Comparison of ENCODE assay signal across 15 cellular contexts in the genomic region with DNA sequence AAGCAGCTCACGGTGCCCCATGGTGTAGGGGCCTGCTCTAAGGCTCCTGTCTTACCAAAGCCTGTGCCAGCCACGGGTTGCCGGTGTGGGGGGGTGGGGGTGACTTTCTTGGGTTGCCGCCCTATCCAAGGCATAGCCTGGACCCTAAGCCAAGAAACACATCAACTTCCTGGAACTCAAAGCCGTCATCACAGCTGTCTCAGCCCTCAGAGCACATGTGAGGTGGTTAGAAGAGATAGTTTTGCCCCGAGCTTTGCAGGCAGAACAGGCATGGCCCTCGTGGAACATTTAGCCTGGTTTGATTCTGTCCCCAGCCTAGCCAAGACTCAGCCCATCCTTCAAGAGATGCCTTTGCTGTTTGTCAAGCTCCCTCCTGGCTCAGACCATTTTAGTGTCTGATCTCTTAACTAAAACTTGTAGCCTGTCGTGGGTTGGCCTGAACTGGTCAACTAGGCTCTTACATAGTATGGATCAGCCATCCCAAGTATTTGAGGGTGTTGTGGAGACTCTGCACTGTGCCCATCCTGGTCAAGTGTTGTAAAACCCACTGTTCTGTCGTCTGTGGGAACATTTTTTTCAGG.
DNase-seq lines count a peak whose midpoint lies in the region; ATAC-seq and TF ChIP-seq lines count a peak whose summit lies in the region.
"Had no signal": no experiment of that assay in that cellular context is flagged by ENCODE, and none has a peak within 500 bp of the region (broad histone marks: within the 10 kb centered on the region; RNA-seq: fewer than 3 reads in every experiment).

No MANE protein-coding gene starts in this region.

- WGBS in esophagus squamous epithelium, 2 donors, result 56 to 60% methylated on average over 3 to 8 of the region's 9 CpGs

- POLR2A ChIA-PET in activated CD8-positive, alpha-beta T cell treated with anti-CD3 and anti-CD28 coated beads, Interleukin-2, amount 10 ng/mL, durations not matched to agents 7 days and 5 days (lab: Charles Lee), result no interaction called here

- no peaks in the 10 kb centered on the region for H3K27me3 ChIP-seq in BLaER1 treated with 17β-estradiol and CSF1 and Interleukin-3, amounts not matched to agents 10 nM and 100 nM
- H3K27me3 ChIP-seq in esophagus squamous epithelium (no peaks in the 10 kb centered on the region), osteoblast (ENCODE audit: insufficient read depth, low read length) (no peaks in the 10 kb centered on the region)
- H3K27me3 ChIP-seq: hepatocyte, uterus had no signal

- DNase-seq in NB4 (ENCODE audit: low read depth) (peak; percentile 64), esophagus squamous epithelium (lab: John Stamatoyannopoulos, UW) (no peak), osteoblast (ENCODE audit: insufficient read length, low spot score, missing footprints) (peak; percentile 85), NOMO-1 (lab: John Stamatoyannopoulos, UW; ENCODE audit: unreplicated experiment in 2 of 2) (no peak)
- no peak for DNase-seq in activated CD8-positive, alpha-beta T cell treated with anti-CD3 and anti-CD28 coated beads, Interleukin-2, amount 10 ng/mL, durations not matched to agents 7 days and 5 days
- DNase-seq: CD8-positive, alpha-beta T cell; mucosa of descending colon; NCI-H2107; retina; uterus had no signal

- peak overlapping the region in 10 of 11 experiments; percentile 14 to 89 (median 76); a peak in 11 of 22 replicates for H3K4me2 ChIP-seq in BLaER1 treated with 17β-estradiol and CSF1 and Interleukin-3, amounts not matched to agents 10 nM and 100 nM
- peak overlapping the region; percentile 47 for H3K4me2 ChIP-seq in osteoblast (ENCODE audit: insufficient read depth, low read length)

- H3K36me3 Mint-ChIP-seq in activated CD8-positive, alpha-beta T cell treated with anti-CD3 and anti-CD28 coated beads, Interleukin-2, amount 10 ng/mL, durations not matched to agents 7 days and 5 days (ENCODE audit: low read depth), result peaks cover 8% of the 10 kb centered on the region

- no peaks in the 10 kb centered on the region for H3K9me3 Mint-ChIP-seq in activated CD8-positive, alpha-beta T cell treated with anti-CD3 and anti-CD28 coated beads, Interleukin-2, amount 10 ng/mL, durations not matched to agents 7 days and 5 days (ENCODE audit: insufficient read depth)
- H3K9me3 Mint-ChIP-seq: activated T-helper 1 cell treated with anti-CD3 and anti-CD28 coated beads, Interleukin-12 subunit alpha, Interleukin-12 subunit beta, Interleukin-2, Interleukin-4 antibody, amounts not matched to agents 30 ng/mL and 10 ng/mL and 1 ng/mL, durations not matched to agents 14 hours and 24 hours and 36 hours; CD8-positive, alpha-beta T cell had no signal

- H3K9ac ChIP-seq in BLaER1 treated with 17β-estradiol and CSF1 and Interleukin-3, amounts not matched to agents 10 nM and 100 nM, result no peak overlapping the region

- peak overlapping the region; percentile 21 for H2AFZ ChIP-seq in osteoblast (ENCODE audit: low read length)
- H2AFZ ChIP-seq: hepatocyte had no signal

- peaks cover 16 to 66% (median 22%) of the 10 kb centered on the region in 11 experiments for H3K36me3 ChIP-seq in BLaER1 treated with 17β-estradiol and CSF1 and Interleukin-3, amounts not matched to agents 10 nM and 100 nM
- H3K36me3 ChIP-seq in esophagus squamous epithelium, result peaks cover 0 to 21% (median 0%) of the 10 kb centered on the region in 3 donors
- H3K36me3 ChIP-seq in osteoblast (ENCODE audit: insufficient read depth, low read length), result no peaks in the 10 kb centered on the region
- H3K36me3 ChIP-seq: uterus had no signal

- no peak overlapping the region for H3K4me3 Mint-ChIP-seq in activated CD8-positive, alpha-beta T cell treated with anti-CD3 and anti-CD28 coated beads, Interleukin-2, amount 10 ng/mL, durations not matched to agents 7 days and 5 days
- H3K4me3 Mint-ChIP-seq: activated T-helper 1 cell treated with anti-CD3 and anti-CD28 coated beads, Interleukin-12 subunit alpha, Interleukin-12 subunit beta, Interleukin-2, Interleukin-4 antibody, amounts not matched to agents 30 ng/mL and 10 ng/mL and 1 ng/mL, durations not matched to agents 14 hours and 24 hours and 36 hours; CD8-positive, alpha-beta T cell had no signal

- no peak for TF ChIP-seq CTCF in NB4 (IDR thresholded peaks at IDR 0.05; ENCODE audit: low read depth, low read length)
- no peak for TF ChIP-seq CTCF in esophagus squamous epithelium (IDR thresholded peaks at IDR 0.05)
- no peak for TF ChIP-seq CTCF in osteoblast (IDR thresholded peaks at IDR 0.05; ENCODE audit: extremely low read depth, low read depth, low read length)

- no peak overlapping the region for H3K27ac Mint-ChIP-seq in activated CD8-positive, alpha-beta T cell treated with anti-CD3 and anti-CD28 coated beads, Interleukin-2, amount 10 ng/mL, durations not matched to agents 7 days and 5 days
- H3K27ac Mint-ChIP-seq: activated T-helper 1 cell treated with anti-CD3 and anti-CD28 coated beads, Interleukin-12 subunit alpha, Interleukin-12 subunit beta, Interleukin-2, Interleukin-4 antibody, amounts not matched to agents 30 ng/mL and 10 ng/mL and 1 ng/mL, durations not matched to agents 14 hours and 24 hours and 36 hours; CD8-positive, alpha-beta T cell had no signal

- CTCF ChIA-PET in activated CD8-positive, alpha-beta T cell treated with anti-CD3 and anti-CD28 coated beads, Interleukin-2, amount 10 ng/mL, durations not matched to agents 7 days and 5 days (lab: Charles Lee), result no interaction called here

- intact Hi-C loops in esophagus squamous epithelium (cut with DNase I), result no loop called here

- H4K20me1 ChIP-seq in BLaER1 treated with 17β-estradiol and CSF1 and Interleukin-3, amounts not matched to agents 10 nM and 100 nM, result peaks cover 80 to 100% (median 97%) of the 10 kb centered on the region in 11 experiments
- peaks cover 18% of the 10 kb centered on the region for H4K20me1 ChIP-seq in osteoblast (ENCODE audit: insufficient read depth, low read length)

- peaks cover 6% of the 10 kb centered on the region for H3K4me1 Mint-ChIP-seq in activated CD8-positive, alpha-beta T cell treated with anti-CD3 and anti-CD28 coated beads, Interleukin-2, amount 10 ng/mL, durations not matched to agents 7 days and 5 days (ENCODE audit: low read depth)

- 0 out of 22 replicates have a peak overlapping the region, but pooled peaks of 1 of the 11 experiments have one; percentile 21 for H3K27ac ChIP-seq in BLaER1 treated with 17β-estradiol and CSF1 and Interleukin-3, amounts not matched to agents 10 nM and 100 nM
- H3K27ac ChIP-seq in esophagus squamous epithelium (peak overlapping the region; percentile 2 to 57 (median 50)), osteoblast (ENCODE audit: low read depth, low read length) (peak overlapping the region; percentile 94)
- H3K27ac ChIP-seq: hepatocyte had no signal

- peaks cover 93% of the 10 kb centered on the region for H3K79me2 ChIP-seq in osteoblast (ENCODE audit: insufficient read depth, low read length)

- H3K9me3 ChIP-seq in BLaER1 treated with 17β-estradiol and CSF1 and Interleukin-3, amounts not matched to agents 10 nM and 100 nM (replicated peaks in 1 of 11), result no peaks in the 10 kb centered on the region
- H3K9me3 ChIP-seq in esophagus squamous epithelium, result no peaks in the 10 kb centered on the region
- H3K9me3 ChIP-seq in osteoblast (ENCODE audit: low read depth, low read length), result no peaks in the 10 kb centered on the region
- H3K9me3 ChIP-seq: mucosa of descending colon, uterus had no signal

- H3K4me3 ChIP-seq in BLaER1 treated with 17β-estradiol and CSF1 and Interleukin-3, amounts not matched to agents 10 nM and 100 nM, result no peak overlapping the region
- H3K4me3 ChIP-seq in NB4 (ENCODE audit: low read depth, low read length) (peak overlapping the region; percentile 8), esophagus squamous epithelium (no peak overlapping the region), osteoblast (ENCODE audit: insufficient read depth, low read length) (no peak overlapping the region)
- H3K4me3 ChIP-seq: hepatocyte, mucosa of descending colon, uterus had no signal

- H3K27me3 Mint-ChIP-seq in activated CD8-positive, alpha-beta T cell treated with anti-CD3 and anti-CD28 coated beads, Interleukin-2, amount 10 ng/mL, durations not matched to agents 7 days and 5 days (ENCODE audit: low read depth), result no peaks in the 10 kb centered on the region

- TF ChIP-seq POLR2A in NB4 (IDR thresholded peaks at IDR 0.05; ENCODE audit: extremely low read depth, insufficient read length), result no peak
- no peak for TF ChIP-seq POLR2A in esophagus squamous epithelium (IDR thresholded peaks at IDR 0.05)

- H3K4me1 ChIP-seq in BLaER1 treated with 17β-estradiol and CSF1 and Interleukin-3, amounts not matched to agents 10 nM and 100 nM, result peaks cover 56 to 82% (median 66%) of the 10 kb centered on the region in 10 experiments
- peaks cover 28 to 89% (median 37%) of the 10 kb centered on the region in 3 donors for H3K4me1 ChIP-seq in esophagus squamous epithelium
- H3K4me1 ChIP-seq in osteoblast (ENCODE audit: insufficient read depth, low read length), result peaks cover 48% of the 10 kb centered on the region

- no peak for ATAC-seq in HG03280 (IDR thresholded peaks at IDR 0.05; ENCODE audit: unreplicated experiment)
- no peak for ATAC-seq in HG03521 (IDR thresholded peaks at IDR 0.05; ENCODE audit: unreplicated experiment)
- no peak for ATAC-seq in activated CD8-positive, alpha-beta T cell treated with anti-CD3 and anti-CD28 coated beads, Interleukin-2, amount 10 ng/mL, durations not matched to agents 7 days and 5 days
- ATAC-seq: CD8-positive, alpha-beta T cell; mucosa of descending colon had no signal

Comparison
In these comparisons a context has a peak if more than half of its experiments do, and no peak if none do; other contexts are left out.
1. DNase-seq: peak in NB4 (single experiment) and osteoblast (single experiment); none in esophagus squamous epithelium (single experiment), activated CD8-positive, alpha-beta T cell treated with anti-CD3 and anti-CD28 coated beads, Interleukin-2, amount 10 ng/mL, durations not matched to agents 7 days and 5 days (single experiment) and NOMO-1 (0 of 2).